7 cellular contexts compared by ENCODE assay signal in the genomic region with DNA sequence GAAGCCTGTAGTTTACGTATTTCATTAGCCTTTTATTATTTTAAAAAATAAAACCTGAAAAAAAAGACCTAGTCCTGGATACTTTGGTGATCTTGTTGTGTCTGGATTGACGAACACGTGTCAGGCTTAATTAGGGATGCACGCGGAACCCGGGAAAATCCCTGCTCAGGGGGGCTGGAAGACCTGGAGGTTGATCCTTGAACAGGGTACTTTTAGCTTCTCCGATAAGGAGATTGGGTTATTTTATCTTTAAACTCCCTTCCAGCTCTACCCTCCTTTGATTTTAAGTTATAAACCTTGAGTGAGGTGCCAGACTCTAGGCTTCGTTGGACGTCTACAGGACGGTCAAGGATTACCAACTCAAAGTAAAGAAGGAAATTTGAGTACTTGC. TPM values are rescaled to one million over a fixed set of nuclear protein-coding genes. Genes with fewer than 3 reads are reported as not detected.
A peak's percentile ranks its signal among the peaks of the same experiment; 100 is the strongest.
DNase-seq lines count a peak whose midpoint lies in the region; ATAC-seq, FAIRE-seq and TF ChIP-seq lines count a peak whose summit lies in the region.

No MANE protein-coding gene starts in this region.

- H3K9me3 Mint-ChIP-seq in activated naive CD8-positive, alpha-beta T cell treated with anti-CD3 and anti-CD28 coated beads, Interleukin-2, amount 10 ng/mL, durations not matched to agents 7 days and 5 days: peaks cover 3% of the 10 kb centered on the region

- FAIRE-seq in frontal cortex (lab: Jason Lieb, UNC): no peak

- H3K36me3 Mint-ChIP-seq in activated naive CD8-positive, alpha-beta T cell treated with anti-CD3 and anti-CD28 coated beads, Interleukin-2, amount 10 ng/mL, durations not matched to agents 7 days and 5 days: peaks cover 30% of the 10 kb centered on the region

- DNase-seq in activated naive CD8-positive, alpha-beta T cell treated with anti-CD3 and anti-CD28 coated beads, Interleukin-2, amount 10 ng/mL, durations not matched to agents 7 days and 5 days: no peak
- DNase-seq in left lobe of liver (ENCODE audit: low spot score) (no peak), thyroid gland (no peak), frontal cortex (ENCODE audit: low spot score in 2 of 2) (no peak), NCI-H1048 (lab: John Stamatoyannopoulos, UW) (no peak)

- H3K27ac Mint-ChIP-seq in activated naive CD8-positive, alpha-beta T cell treated with anti-CD3 and anti-CD28 coated beads, Interleukin-2, amount 10 ng/mL, durations not matched to agents 7 days and 5 days: peak overlapping the region; percentile 62

- intact Hi-C loops in thyroid gland (cut with DNase I): no loop called here

- TF ChIP-seq CTCF in thyroid gland (IDR thresholded peaks at IDR 0.05): no peak

- no peaks in the 10 kb centered on the region for H3K27me3 ChIP-seq in thyroid gland

- H3K27ac ChIP-seq in thyroid gland: peak overlapping the region in 2 of 3 donors; percentile 3 to 42

- no peaks in the 10 kb centered on the region for H3K9me3 ChIP-seq in thyroid gland

- H3K36me3 ChIP-seq in thyroid gland: peaks cover 1 to 7% of the 10 kb centered on the region in 2 donors

- peaks cover 27% of the 10 kb centered on the region for H3K4me1 Mint-ChIP-seq in activated naive CD8-positive, alpha-beta T cell treated with anti-CD3 and anti-CD28 coated beads, Interleukin-2, amount 10 ng/mL, durations not matched to agents 7 days and 5 days

- H3K4me1 ChIP-seq in thyroid gland: peaks cover 17 to 24% of the 10 kb centered on the region in 2 donors

- peak overlapping the region; percentile 11 to 93 (median 42) for H3K4me3 ChIP-seq in thyroid gland (replicated peaks in 1 of 3)

- H3K4me3 Mint-ChIP-seq in activated naive CD8-positive, alpha-beta T cell treated with anti-CD3 and anti-CD28 coated beads, Interleukin-2, amount 10 ng/mL, durations not matched to agents 7 days and 5 days: peak overlapping the region; percentile 98

- POLR2A ChIA-PET in activated naive CD8-positive, alpha-beta T cell treated with anti-CD3 and anti-CD28 coated beads, Interleukin-2, amount 10 ng/mL, durations not matched to agents 7 days and 5 days (lab: Charles Lee): interaction anchor here (0.7 to 3.2 kb wide), 12 partner anchors 8 to 512 kb away, joined by 3 to 34 read pairs (median 5); a partner anchor contains a TSS

- TF ChIP-seq POLR2A in thyroid gland (IDR thresholded peaks at IDR 0.05): no peak

- no peaks in the 10 kb centered on the region for H3K27me3 Mint-ChIP-seq in activated naive CD8-positive, alpha-beta T cell treated with anti-CD3 and anti-CD28 coated beads, Interleukin-2, amount 10 ng/mL, durations not matched to agents 7 days and 5 days

- ATAC-seq in GM19372 (IDR thresholded peaks at IDR 0.05; ENCODE audit: low read depth, unreplicated experiment): peak; percentile 16
- peak; percentile 20 for ATAC-seq in HG03045 (IDR thresholded peaks at IDR 0.05; ENCODE audit: unreplicated experiment)
- peak; percentile 9 for ATAC-seq in activated naive CD8-positive, alpha-beta T cell treated with anti-CD3 and anti-CD28 coated beads, Interleukin-2, amount 10 ng/mL, durations not matched to agents 7 days and 5 days (ENCODE audit: low read depth)
- peak; percentile 22 for ATAC-seq in left lobe of liver

- WGBS in thyroid gland, 2 donors: 11 to 13% methylated on average over 10 of the region's 10 CpGs

RNA-seq across cellular contexts. Expression of a gene that starts 0.6 kb away (rescaled TPM):
- total RNA-seq in activated naive CD8-positive, alpha-beta T cell treated with anti-CD3 and anti-CD28 coated beads, Interleukin-2, amount 10 ng/mL, durations not matched to agents 7 days and 5 days: 10 to 100 TPM; 12.2 to 14.1 TPM
- total RNA-seq in left lobe of liver: 6.8 TPM
- total RNA-seq in thyroid gland: 10 to 100 TPM; 17.9 to 25.8 (median 21.5) TPM
- 9.4 TPM for total RNA-seq in frontal cortex

RNA-seq across cellular contexts. Expression of a gene that starts 28.7 kb away (rescaled TPM):
- 10 to 100 TPM; 15.8 to 18.1 TPM for total RNA-seq in activated naive CD8-positive, alpha-beta T cell treated with anti-CD3 and anti-CD28 coated beads, Interleukin-2, amount 10 ng/mL, durations not matched to agents 7 days and 5 days
- total RNA-seq in left lobe of liver (6.9 TPM), thyroid gland (10 to 100 TPM; 20.4 to 29.0 (median 21.6) TPM), frontal cortex (55.4 TPM)

RNA-seq across cellular contexts. Expression of a gene that starts 28.9 kb away (rescaled TPM):
- 1 to 10 TPM; 3.9 to 5.0 TPM for total RNA-seq in activated naive CD8-positive, alpha-beta T cell treated with anti-CD3 and anti-CD28 coated beads, Interleukin-2, amount 10 ng/mL, durations not matched to agents 7 days and 5 days
- total RNA-seq in left lobe of liver (15.1 TPM), thyroid gland (10 to 100 TPM; 23.7 to 36.5 (median 28.9) TPM), frontal cortex (3.3 TPM)
